Comparison of ENCODE assay signal across 10 cellular contexts in the genomic region with DNA sequence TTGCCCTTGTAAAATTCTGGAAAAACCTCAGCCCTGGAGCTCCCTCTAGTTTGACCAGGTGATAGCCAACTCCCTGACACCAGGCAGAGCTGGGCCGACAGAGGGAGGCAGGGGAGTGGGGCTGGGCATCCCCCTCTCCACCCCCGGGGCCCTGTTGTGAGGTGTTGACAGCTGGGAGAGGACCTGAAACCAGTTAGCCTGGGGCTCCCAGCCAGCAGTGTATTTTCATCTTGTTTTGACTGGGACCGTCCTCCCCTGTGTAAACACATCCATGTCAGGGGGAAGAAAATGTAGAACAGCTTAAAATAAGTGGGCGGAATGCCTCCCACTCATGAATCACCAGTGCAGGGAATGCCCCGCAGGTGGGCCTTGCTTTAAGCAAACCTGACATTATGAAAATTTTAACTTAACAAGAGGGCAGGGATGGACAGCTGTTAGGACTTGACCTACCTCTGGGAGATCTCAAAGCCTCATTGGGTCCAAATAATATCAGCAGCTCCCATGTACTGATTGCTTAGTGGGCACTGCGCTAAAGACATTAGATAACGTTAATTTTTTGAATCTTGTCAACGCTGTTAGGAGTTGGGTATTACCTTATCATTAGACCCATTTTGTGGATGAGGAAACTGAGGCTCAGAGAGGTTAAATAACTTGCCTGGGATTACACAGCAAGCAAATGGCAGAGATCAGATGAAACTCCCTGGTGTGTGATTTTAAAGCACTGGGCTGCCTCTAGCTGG. TPM values are rescaled to one million over a fixed set of nuclear protein-coding genes. Genes with fewer than 3 reads are reported as not detected.
DNase-seq lines count a peak whose midpoint lies in the region; ATAC-seq and TF ChIP-seq lines count a peak whose summit lies in the region.
"Had no signal": no experiment of that assay in that cellular context is flagged by ENCODE, and none has a peak within 500 bp of the region (broad histone marks: within the 10 kb centered on the region; RNA-seq: fewer than 3 reads in every experiment).

No MANE protein-coding gene starts in this region.

- no peak overlapping the region for H3K4me3 Mint-ChIP-seq in activated naive CD4-positive, alpha-beta T cell treated with anti-CD3 and anti-CD28 coated beads for 36 hours

- no peak for TF ChIP-seq EP300 in transverse colon (IDR thresholded peaks at IDR 0.05; ENCODE audit: low read depth)

- ATAC-seq in HG03460 (IDR thresholded peaks at IDR 0.05; ENCODE audit: unreplicated experiment): peak; percentile 82
- ATAC-seq in heart left ventricle: peak; percentile 65 to 77 (median 71)
- ATAC-seq in HG03175 (IDR thresholded peaks at IDR 0.05; ENCODE audit: unreplicated experiment): no peak

- intact Hi-C loops in activated naive CD4-positive, alpha-beta T cell treated with anti-CD3 and anti-CD28 coated beads for 36 hours (cut with micrococcal nuclease): no loop called here
- intact Hi-C loops in heart left ventricle (cut with DNase I): loop anchor here in 4 of 10 donors (2.0 to 10.0 kb wide), 4 partner anchors 33 to 95 kb away; a partner anchor contains a TSS
- intact Hi-C loops in transverse colon (cut with DNase I; ENCODE audit: low total_unique reads): no loop called here

- 42 to 62% (median 50%) methylated on average over 8 of the region's 8 CpGs for WGBS in heart left ventricle, 4 donors
- WGBS in transverse colon (ENCODE audit: low coverage in 1 of 2), 2 donors: 71% methylated on average over 8 of the region's 8 CpGs; no CpG with 5 or more reads in 1 of the 2 donors

- H3K9me3 ChIP-seq in heart left ventricle (no peaks in the 10 kb centered on the region), transverse colon (no peaks in the 10 kb centered on the region)
- H3K9me3 ChIP-seq: Caco-2 had no signal

- H3K4me3 ChIP-seq in heart left ventricle: no peak overlapping the region
- no peak overlapping the region for H3K4me3 ChIP-seq in transverse colon

- in situ Hi-C loops in transverse colon (cut with MboI; ENCODE audit: low pct_ligation_motif_present in 1 of 4, low pct_unique_long_range_greater_than_20kb in 1 of 4, low sequenced_read_pairs in 3 of 4) (no loop called here), GM13977 (cut with MboI; ENCODE audit: low pct_unique_long_range_greater_than_20kb, low sequenced_read_pairs, unreplicated experiment) (loop anchor here (10.0 kb wide), 1 partner anchor 65 kb away; no protein-coding TSS in a partner anchor)

- H3K27me3 Mint-ChIP-seq in activated naive CD4-positive, alpha-beta T cell treated with anti-CD3 and anti-CD28 coated beads for 36 hours (ENCODE audit: low read depth): no peaks in the 10 kb centered on the region
- H3K27me3 Mint-ChIP-seq: progenitor cell of endocrine pancreas had no signal

- no peaks in the 10 kb centered on the region for H3K9me3 Mint-ChIP-seq in activated naive CD4-positive, alpha-beta T cell treated with anti-CD3 and anti-CD28 coated beads for 36 hours

- H3K36me3 Mint-ChIP-seq in activated naive CD4-positive, alpha-beta T cell treated with anti-CD3 and anti-CD28 coated beads for 36 hours (ENCODE audit: low read depth): no peaks in the 10 kb centered on the region

- H3K27me3 ChIP-seq in heart left ventricle (peaks cover 0 to 12% (median 0%) of the 10 kb centered on the region in 9 donors), transverse colon (no peaks in the 10 kb centered on the region)

- H3K27ac Mint-ChIP-seq in activated naive CD4-positive, alpha-beta T cell treated with anti-CD3 and anti-CD28 coated beads for 36 hours: no peak overlapping the region
- H3K27ac Mint-ChIP-seq: progenitor cell of endocrine pancreas had no signal

- CTCF ChIA-PET in activated naive CD4-positive, alpha-beta T cell treated with anti-CD3 and anti-CD28 coated beads for 36 hours (lab: Charles Lee): interaction anchor here (1.0 to 2.1 kb wide), 4 partner anchors 10 to 70 kb away, joined by 3 to 13 read pairs (median 4); a partner anchor contains a TSS

- H3K27ac ChIP-seq in heart left ventricle (peak overlapping the region; percentile 39 to 81 (median 75)), transverse colon (peak overlapping the region; percentile 61 to 81 (median 75))

- TF ChIP-seq CTCF in heart left ventricle (IDR thresholded peaks at IDR 0.05) (peak in 1 of 12 donors; percentile 20), transverse colon (IDR thresholded peaks at IDR 0.05) (no peak), GM13977 (IDR thresholded peaks at IDR 0.05; ENCODE audit: extremely low read depth, insufficient read depth, missing control alignments) (no peak)

- H3K36me3 ChIP-seq in heart left ventricle (no peaks in the 10 kb centered on the region), transverse colon (no peaks in the 10 kb centered on the region)

- H3K4me1 Mint-ChIP-seq in activated naive CD4-positive, alpha-beta T cell treated with anti-CD3 and anti-CD28 coated beads for 36 hours (ENCODE audit: low read depth): peaks cover 9% of the 10 kb centered on the region

- TF ChIP-seq POLR2A in heart left ventricle (IDR thresholded peaks at IDR 0.05) (no peak), transverse colon (IDR thresholded peaks at IDR 0.05) (no peak)

- peak; percentile 9 for DNase-seq in activated naive CD4-positive, alpha-beta T cell treated with Interleukin-2 at 50 U/mL for 16 hours
- no peak for DNase-seq in activated naive CD4-positive, alpha-beta T cell treated with anti-CD3 and anti-CD28 coated beads for 36 hours
- DNase-seq in heart left ventricle: peak; percentile 71 to 78 (median 72)
- DNase-seq in transverse colon: no peak
- DNase-seq in GM13977 (ENCODE audit: low spot score): no peak
- DNase-seq in activated gamma-delta T cell treated with Interleukin-2 at 50 U/mL for 16 hours: no peak
- DNase-seq: Caco-2 had no signal

- H3K4me1 ChIP-seq in heart left ventricle (peaks cover 3 to 92% (median 55%) of the 10 kb centered on the region in 12 donors), transverse colon (peaks cover 0 to 55% (median 18%) of the 10 kb centered on the region in 4 donors)
- H3K4me1 ChIP-seq: Caco-2 had no signal

RNA-seq across cellular contexts. Expression of a gene that starts 45.9 kb away (rescaled TPM):
- total RNA-seq in activated naive CD4-positive, alpha-beta T cell treated with anti-CD3 and anti-CD28 coated beads for 36 hours: 10 to 100 TPM; 28.0 to 29.2 TPM
- total RNA-seq in heart left ventricle (100 to 1,000 TPM in 2 of 9 donors, 10 to 100 TPM in 7; 28.0 to 145 (median 30.5) TPM), transverse colon (100 to 1,000 TPM; 146 to 349 (median 202) TPM)
- polyA plus RNA-seq in heart left ventricle: 100 to 1,000 TPM in 1 of 2 donors, 10 to 100 TPM in 1; 41.5 to 113 TPM

RNA-seq across cellular contexts. Expression of a gene that starts 47.8 kb away (rescaled TPM):
- not detected for total RNA-seq in activated naive CD4-positive, alpha-beta T cell treated with anti-CD3 and anti-CD28 coated beads for 36 hours
- total RNA-seq in heart left ventricle (not detected), transverse colon (not detected)
- polyA plus RNA-seq in heart left ventricle: not detected
- total RNA-seq: Caco-2, progenitor cell of endocrine pancreas had no signal

Comparison
In these comparisons a context has a peak if more than half of its experiments do, and no peak if none do; other contexts are left out.
1. DNase-seq: peak in activated naive CD4-positive, alpha-beta T cell treated with Interleukin-2 at 50 U/mL for 16 hours (single experiment) and heart left ventricle (5 of 5); none in activated naive CD4-positive, alpha-beta T cell treated with anti-CD3 and anti-CD28 coated beads for 36 hours (single experiment), transverse colon (single experiment), GM13977 (single experiment) and activated gamma-delta T cell treated with Interleukin-2 at 50 U/mL for 16 hours (single experiment).